ENCODE assay signal across 9 cellular contexts in genomic region chr17:5283531-5284315, GRCh38. TPM values are rescaled to one million over a fixed set of nuclear protein-coding genes. Genes with fewer than 3 reads are reported as not detected.
DNase-seq lines count a peak whose midpoint lies in the region; ATAC-seq and TF ChIP-seq lines count a peak whose summit lies in the region.
"Had no signal": no experiment of that assay in that cellular context is flagged by ENCODE, and none has a peak within 500 bp of the region (broad histone marks: within the 10 kb centered on the region; RNA-seq: fewer than 3 reads in every experiment).

No MANE protein-coding gene starts in this region.

- DNase-seq in AG04449 (ENCODE audit: low read depth, low spot score) (no peak), HFFc6 (peak; percentile 2), ascending aorta (ENCODE audit: low spot score in 2 of 2) (no peak), mesenchymal stem cell (peak; percentile 28), ecto neural progenitor cell (ENCODE audit: low spot score) (no peak)
- DNase-seq in stimulated activated CD4-positive, alpha-beta T cell treated with anti-CD3 and anti-CD28 coated beads, Interleukin-1b, Interleukin-23, amount 100 ng/mL, for 48 hours: no peak

- CTCF ChIA-PET in AG04449 (lab: Yijun Ruan, JAX): interaction anchor here (1.1 kb wide), 1 partner anchor 14 kb away, joined by 3 read pairs; no protein-coding TSS in a partner anchor

- H2BK15ac ChIP-seq in mesenchymal stem cell (ENCODE audit: low read depth, poor library complexity, severe bottlenecking): no peak overlapping the region

- peak overlapping the region; percentile 88 for H3K4me3 Mint-ChIP-seq in HFFc6

- H2BK5ac ChIP-seq in mesenchymal stem cell (ENCODE audit: low read depth, low read length, poor library complexity, severe bottlenecking): no peak overlapping the region

- no peaks in the 10 kb centered on the region for H3K9me3 Mint-ChIP-seq in HFFc6

- ATAC-seq in HG02870 (IDR thresholded peaks at IDR 0.05; ENCODE audit: unreplicated experiment) (no peak), GM21390 (IDR thresholded peaks at IDR 0.05; ENCODE audit: unreplicated experiment) (no peak)

- no peak overlapping the region for H2BK12ac ChIP-seq in mesenchymal stem cell (ENCODE audit: low read length in 2 of 2)

- peak overlapping the region; percentile 89 for H3K9ac ChIP-seq in mesenchymal stem cell (ENCODE audit: low read length)

- H3K23ac ChIP-seq in mesenchymal stem cell (ENCODE audit: low read length in 2 of 2): no peak overlapping the region

- H3K36me3 Mint-ChIP-seq in HFFc6 (ENCODE audit: low read depth): peaks cover 12% of the 10 kb centered on the region

- H2BK120ac ChIP-seq in mesenchymal stem cell (ENCODE audit: low read depth, low read length): no peak overlapping the region

- no peak overlapping the region for H2AFZ ChIP-seq in mesenchymal stem cell (ENCODE audit: low read depth, low read length)

- H3K4me2 ChIP-seq in mesenchymal stem cell (ENCODE audit: low read length, poor library complexity, severe bottlenecking): peak overlapping the region; percentile 22

- peaks cover 42% of the 10 kb centered on the region for H3K4me1 Mint-ChIP-seq in HFFc6 (ENCODE audit: low read depth)

- no peak overlapping the region for H3K14ac ChIP-seq in mesenchymal stem cell (ENCODE audit: low read length in 2 of 2)

- H3K36me3 ChIP-seq in ascending aorta (no peaks in the 10 kb centered on the region), mesenchymal stem cell (ENCODE audit: control insufficient read depth in 1 of 2, insufficient read depth in 2 of 2, low read depth in 1 of 2, low read length in 2 of 2) (no peaks in the 10 kb centered on the region)

- H3K18ac ChIP-seq in mesenchymal stem cell (ENCODE audit: low read depth in 1 of 2, low read length in 2 of 2): no peak overlapping the region

- H3K27me3 Mint-ChIP-seq in HFFc6 (ENCODE audit: insufficient read depth): no peaks in the 10 kb centered on the region; the same call in none of the 2 replicates

- no peaks in the 10 kb centered on the region for H3K27me3 ChIP-seq in ascending aorta
- no peaks in the 10 kb centered on the region for H3K27me3 ChIP-seq in mesenchymal stem cell (ENCODE audit: control insufficient read depth in 1 of 2, insufficient read depth in 1 of 2, low read length in 2 of 2)

- H3K9me3 ChIP-seq in ascending aorta (no peaks in the 10 kb centered on the region), mesenchymal stem cell (ENCODE audit: control insufficient read depth, low read length) (no peaks in the 10 kb centered on the region)

- peaks cover 3% of the 10 kb centered on the region for H3K79me1 ChIP-seq in mesenchymal stem cell (replicated peaks; ENCODE audit: low read length, poor library complexity, severe bottlenecking)

- H3K4me3 ChIP-seq in AG04449 (ENCODE audit: low read depth, low read length): peak overlapping the region; percentile 71
- peak overlapping the region; percentile 94 to 99 for H3K4me3 ChIP-seq in ascending aorta
- H3K4me3 ChIP-seq in mesenchymal stem cell (ENCODE audit: insufficient read depth in 1 of 2, low read depth in 1 of 2, low read length in 2 of 2): peak overlapping the region in 1 of 2 experiments; percentile 85

- H2AK5ac ChIP-seq in mesenchymal stem cell (ENCODE audit: low read length, severe bottlenecking): no peak overlapping the region

- intact Hi-C loops in ascending aorta (cut with DNase I): loop anchor here (2.0 to 5.0 kb wide), 3 partner anchors 93 to 1359 kb away; partner anchors contain the start of genes KIAA0753, NUP88, TXNDC17 and ZNF594

- no peak overlapping the region for H4K8ac ChIP-seq in mesenchymal stem cell (ENCODE audit: low read length)

- H3K27ac Mint-ChIP-seq in HFFc6: peak overlapping the region; percentile 81

- no peak overlapping the region for H3K4ac ChIP-seq in mesenchymal stem cell (ENCODE audit: low read depth in 1 of 2, low read length in 2 of 2)

- POLR2A ChIA-PET in AG04449 (lab: Yijun Ruan, JAX): no interaction called here

- 66% methylated on average over 6 of the region's 6 CpGs for WGBS in mesenchymal stem cell

- H3K27ac ChIP-seq in ascending aorta (peak overlapping the region in 1 of 2 donors; percentile 99), mesenchymal stem cell (ENCODE audit: low read length, poor library complexity, severe bottlenecking) (peak overlapping the region; percentile 10)

- H3K4me1 ChIP-seq in ascending aorta: peaks cover 0 to 18% of the 10 kb centered on the region in 2 donors
- H3K4me1 ChIP-seq in mesenchymal stem cell (ENCODE audit: control insufficient read depth, insufficient read depth, low read depth, low read length): peaks cover 1% of the 10 kb centered on the region

- TF ChIP-seq CTCF in AG04449 (IDR thresholded peaks at IDR 0.05; ENCODE audit: insufficient read depth, low read length, missing control alignments): no peak
- no peak for TF ChIP-seq CTCF in HFFc6 (IDR thresholded peaks at IDR 0.05)
- TF ChIP-seq CTCF in ascending aorta (IDR thresholded peaks at IDR 0.05): no peak

- no peak overlapping the region for H4K91ac ChIP-seq in mesenchymal stem cell (ENCODE audit: low read length)

RNA-seq across cellular contexts. Expression of gene RABEP1, which starts 1.6 kb away (rescaled TPM):
- total RNA-seq in HFFc6 (2021; fragmentation: NEBNext Ultra II Directional; extraction: Animal tissue kit (Norgen Biotek cat#: 25700)): 10 to 100 TPM; 41.1 to 48.5 (median 45.6) TPM
- total RNA-seq in ascending aorta: 9.3 TPM
- polyA plus RNA-seq in mesenchymal stem cell (2013, experiment 1 of 2): 35.9 TPM
- polyA plus RNA-seq in mesenchymal stem cell (2013, experiment 2 of 2): 36.2 TPM

RNA-seq across cellular contexts. Expression of gene SCIMP, which starts 49.1 kb away (rescaled TPM):
- total RNA-seq in HFFc6 (2021; fragmentation: NEBNext Ultra II Directional; extraction: Animal tissue kit (Norgen Biotek cat#: 25700)): not detected
- 0.21 TPM for total RNA-seq in ascending aorta
- polyA plus RNA-seq in mesenchymal stem cell (2013, experiment 1 of 2): not detected
- polyA plus RNA-seq in mesenchymal stem cell (2013, experiment 2 of 2): not detected
- total RNA-seq: SK-MEL-5 had no signal

Comparison
In these comparisons a context has a peak if more than half of its experiments do, and no peak if none do; other contexts are left out.
1. DNase-seq: peak in HFFc6 (single experiment) and mesenchymal stem cell (single experiment); none in AG04449 (single experiment), ascending aorta (0 of 2), ecto neural progenitor cell (single experiment) and stimulated activated CD4-positive, alpha-beta T cell treated with anti-CD3 and anti-CD28 coated beads, Interleukin-1b, Interleukin-23, amount 100 ng/mL, for 48 hours (single experiment).